In the genomic region with DNA sequence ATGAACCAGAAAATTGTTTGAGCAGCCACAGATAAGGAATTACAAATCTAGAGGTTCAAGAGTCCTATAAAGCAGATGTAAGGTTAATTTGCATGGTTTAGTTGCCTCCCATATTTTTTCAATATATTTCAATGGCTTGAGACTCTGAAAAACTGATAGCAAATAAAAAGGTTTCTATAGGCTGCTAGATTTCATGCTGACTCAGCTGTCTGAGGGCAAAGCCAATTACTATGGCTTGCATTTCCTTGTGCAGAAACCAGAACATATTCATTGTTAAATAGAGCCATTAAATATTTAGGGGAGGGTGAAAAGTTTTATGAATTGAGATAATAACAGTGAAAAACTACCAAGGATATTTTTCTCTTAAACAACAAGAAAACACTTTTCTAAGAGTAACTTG, we compare ENCODE assay signal across 25 cellular contexts.
"Had no signal": no experiment of that assay in that cellular context is flagged by ENCODE, and none has a peak within 500 bp of the region (broad histone marks: within the 10 kb centered on the region; RNA-seq: fewer than 3 reads in every experiment).

No MANE protein-coding gene starts in this region.

- H3K4me1 ChIP-seq: colonic mucosa, esophagus squamous epithelium, gastrocnemius medialis, heart right ventricle, left lung, lower lobe of right lung had no signal

- H3K27ac ChIP-seq: colonic mucosa, epithelial cell of prostate, esophagus squamous epithelium, gastrocnemius medialis, heart right ventricle, left lung, lower lobe of right lung had no signal

- H3K36me3 ChIP-seq: colonic mucosa, esophagus squamous epithelium, gastrocnemius medialis, heart right ventricle, left lung, lower lobe of right lung had no signal

- H3K27me3 ChIP-seq: colonic mucosa, esophagus squamous epithelium, gastrocnemius medialis, heart right ventricle, left lung had no signal

- DNase-seq: colonic mucosa; cortex of kidney; effector CD8-positive, alpha-beta T cell; effector memory CD8-positive, alpha-beta T cell; endodermal cell; erythroblast; esophagus squamous epithelium; foreskin fibroblast; foreskin melanocyte; gastrocnemius medialis; glutamatergic neuron; head of caudate nucleus; heart right ventricle; hippocampal formation; left cardiac atrium; left lung; left ventricle myocardium superior; lower lobe of right lung; mesendoderm; midbrain had no signal

- FAIRE-seq: endometrium, keratinocyte had no signal

- ATAC-seq: effector memory CD8-positive, alpha-beta T cell; esophagus mucosa; gastrocnemius medialis; heart right ventricle; left cardiac atrium; left lung; left ventricle myocardium superior; lower lobe of right lung had no signal

- H3K9me3 ChIP-seq: colonic mucosa, esophagus squamous epithelium, gastrocnemius medialis, left lung, lower lobe of right lung had no signal

- H3K4me1 Mint-ChIP-seq: endodermal cell had no signal

- H3K4me3 ChIP-seq: colonic mucosa, esophagus squamous epithelium, gastrocnemius medialis, heart right ventricle, left lung, lower lobe of right lung had no signal

- H3K4me3 Mint-ChIP-seq: dendritic cell treated with granulocyte-macrophage colony-stimulating factor and Interleukin-4, amounts not matched to agents 40 ng/mL and 50 ng/mL, for 4 days; effector memory CD8-positive, alpha-beta T cell; endodermal cell had no signal

- H3K27me3 Mint-ChIP-seq: dendritic cell treated with granulocyte-macrophage colony-stimulating factor and Interleukin-4, amounts not matched to agents 40 ng/mL and 50 ng/mL, for 4 days; effector memory CD8-positive, alpha-beta T cell had no signal

- H3K27ac Mint-ChIP-seq: dendritic cell treated with granulocyte-macrophage colony-stimulating factor and Interleukin-4, amounts not matched to agents 40 ng/mL and 50 ng/mL, for 4 days; effector memory CD8-positive, alpha-beta T cell; endodermal cell had no signal

- H3K9me3 Mint-ChIP-seq: endodermal cell had no signal
